ENCODE assay signal across 8 cellular contexts in the genomic region with DNA sequence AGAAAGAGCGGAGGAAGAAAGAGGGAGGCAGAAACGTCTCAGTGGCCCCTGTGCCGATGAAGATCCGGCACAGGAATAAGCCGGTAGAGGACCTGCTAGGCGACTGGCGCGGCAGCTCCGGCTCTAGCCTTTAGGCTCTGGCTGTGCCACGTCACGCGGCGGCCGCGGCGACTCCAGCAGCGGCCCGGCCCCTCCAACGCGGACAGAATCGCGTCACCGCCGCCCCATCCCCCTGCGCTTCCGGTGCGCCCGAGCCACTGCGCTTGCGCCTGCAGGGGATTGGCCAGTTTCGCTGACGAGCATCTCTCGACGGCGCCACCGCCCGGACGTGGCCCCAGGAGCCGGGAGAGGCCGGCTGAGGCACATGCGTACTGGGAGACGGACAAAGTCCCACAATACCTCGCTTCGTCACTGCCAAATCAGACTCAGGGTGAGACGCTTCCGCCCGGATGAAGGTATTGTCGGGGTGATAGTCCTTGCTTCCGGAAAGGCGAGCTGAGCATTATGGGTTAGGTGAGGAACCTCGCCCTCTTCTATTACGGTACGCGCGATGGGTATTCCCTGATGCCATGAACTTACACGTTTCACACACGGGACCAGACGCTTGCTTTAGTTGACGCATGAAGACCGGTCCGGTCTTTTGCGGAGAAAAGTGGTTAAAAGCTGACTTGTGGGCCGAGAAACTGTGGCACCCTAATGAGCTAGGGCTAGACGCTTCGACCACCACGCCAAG. TPM values are rescaled to one million over a fixed set of nuclear protein-coding genes. Genes with fewer than 3 reads are reported as not detected.
DNase-seq lines count a peak whose midpoint lies in the region; ATAC-seq and TF ChIP-seq lines count a peak whose summit lies in the region.

A gene (minus strand): TSS at position 105 of the 733 bp plus-strand sequence. CDS start 204 bp downstream, outside the sequence.

- DNase-seq in Ammon's horn (ENCODE audit: low spot score) (peak; percentile 99), NCI-H510A (lab: John Stamatoyannopoulos, UW) (peak; percentile 94), cerebellum (ENCODE audit: low spot score) (peak; percentile 97), islet precursor cell (peak; percentile 100)
- DNase-seq in activated CD4-positive, alpha-beta T cell treated with anti-CD3 and anti-CD28 coated beads for 1 hour, result peak; percentile 99
- peak; percentile 96 to 99 (median 98) for DNase-seq in stimulated activated CD4-positive, alpha-beta T cell treated with anti-CD3 and anti-CD28 coated beads, Interleukin-12 subunit alpha, Interleukin-12 subunit beta, amount 100 ng/mL, for 48 hours (ENCODE audit: low read depth in 2 of 3, low spot score in 1 of 3)

- peak; percentile 97 for TF ChIP-seq POLR2A in GM19099 (IDR thresholded peaks at IDR 0.05; ENCODE audit: extremely low read depth, insufficient read length, low read depth)

- ATAC-seq in HG03432 (IDR thresholded peaks at IDR 0.05; ENCODE audit: unreplicated experiment), result peak; percentile 94

RNA-seq across cellular contexts. Expression of the gene that starts here (rescaled TPM):
- total RNA-seq in cerebellum, result 81.6 TPM

Comparison
In these comparisons a context has a peak if more than half of its experiments do, and no peak if none do; other contexts are left out.
1. Peak in every context shown above with its lines: DNase-seq and ATAC-seq.